In genomic region chr7:76992871-76993270, GRCh38 we compare ENCODE assay signal across 2 cellular contexts. TPM values are rescaled to one million over a fixed set of nuclear protein-coding genes. Genes with fewer than 3 reads are reported as not detected.
"Had no signal": no experiment of that assay in that cellular context is flagged by ENCODE, and none has a peak within 500 bp of the region (broad histone marks: within the 10 kb centered on the region; RNA-seq: fewer than 3 reads in every experiment).

No MANE protein-coding gene starts in this region.

RNA-seq across cellular contexts. Expression of gene SPDYE17, which starts 39.3 kb away (rescaled TPM):
- total RNA-seq: G401, GM12878 had no signal
- polyA plus RNA-seq: GM12878 had no signal
